Comparison of ENCODE assay signal across 15 cellular contexts in the genomic region with DNA sequence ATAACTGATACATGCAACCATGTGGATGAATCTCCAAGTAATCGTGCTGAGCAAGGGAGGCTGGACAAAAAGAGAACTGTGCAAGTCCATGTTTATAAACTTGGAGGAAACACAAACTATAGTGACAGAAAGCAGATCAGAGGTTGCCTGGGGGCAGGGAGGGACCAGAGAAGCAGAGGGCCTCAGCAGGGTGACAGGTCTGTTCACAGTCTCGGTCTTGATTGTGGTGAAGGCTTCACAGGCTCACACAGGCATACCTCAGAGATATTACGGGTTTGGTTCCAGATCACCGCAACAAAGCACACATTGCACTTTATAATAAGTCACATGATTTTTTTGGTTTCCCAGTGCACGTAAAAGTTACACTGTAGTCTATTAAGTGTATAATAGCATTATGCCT. TPM values are rescaled to one million over a fixed set of nuclear protein-coding genes. Genes with fewer than 3 reads are reported as not detected.
DNase-seq lines count a peak whose midpoint lies in the region; ATAC-seq and TF ChIP-seq lines count a peak whose summit lies in the region.
"Had no signal": no experiment of that assay in that cellular context is flagged by ENCODE, and none has a peak within 500 bp of the region (broad histone marks: within the 10 kb centered on the region; RNA-seq: fewer than 3 reads in every experiment).

No MANE protein-coding gene starts in this region.

- H3K27ac ChIP-seq in foreskin keratinocyte: no peak overlapping the region
- H3K27ac ChIP-seq: PC-9, tibial artery had no signal

- no peak for TF ChIP-seq CTCF in foreskin keratinocyte (conservative IDR thresholded peaks at IDR 0.05)

- H3K4me1 ChIP-seq in foreskin keratinocyte: peaks cover 11% of the 10 kb centered on the region
- H3K4me1 ChIP-seq: HAP-1 had no signal

- ATAC-seq in esophagus mucosa: peak; percentile 59
- peak; percentile 81 for ATAC-seq in stimulated activated naive CD8-positive, alpha-beta T cell treated with anti-CD3 and anti-CD28 coated beads, Interleukin-15, Interleukin-2, amounts not matched to agents 100 U/mL and 50 U/mL, for 24 hours
- no peak for ATAC-seq in foreskin keratinocyte

- peak; percentile 21 for DNase-seq in activated gamma-delta T cell treated with Interleukin-2 at 50 U/mL for 16 hours
- no peak for DNase-seq in activated gamma-delta T cell (lab: John Stamatoyannopoulos, UW)
- DNase-seq in activated T-cell treated with anti-CD3 and anti-CD28 coated beads, Interleukin-2, amount 50 U/mL, for 1 hour: peak; percentile 51
- DNase-seq in stimulated activated naive CD8-positive, alpha-beta T cell treated with anti-CD3 and anti-CD28 coated beads, Interleukin-15, Interleukin-2, amounts not matched to agents 100 U/mL and 50 U/mL, for 24 hours: peak; percentile 23
- DNase-seq in foreskin keratinocyte: no peak
- no peak for DNase-seq in NCI-H1048 (lab: John Stamatoyannopoulos, UW)
- DNase-seq in AML-193 (lab: John Stamatoyannopoulos, UW): no peak
- DNase-seq: endodermal cell, hypothalamus, NCI-H187 treated with DMSO at 0.1 percent for 48 hours, tibial artery had no signal

- no peaks in the 10 kb centered on the region for H3K27me3 ChIP-seq in foreskin keratinocyte
- H3K27me3 ChIP-seq: tibial artery had no signal

RNA-seq across cellular contexts. Expression of a gene that starts 28.5 kb away (rescaled TPM):
- total RNA-seq in esophagus mucosa (37.2 TPM), foreskin keratinocyte (138 and 139 TPM in 2 replicates)
- polyA plus RNA-seq in foreskin keratinocyte: 239 and 257 TPM in 2 replicates

RNA-seq across cellular contexts. Expression of a gene that starts 54.7 kb away (rescaled TPM):
- 47.3 TPM for total RNA-seq in esophagus mucosa
- 33.0 and 40.3 TPM in 2 replicates for total RNA-seq in foreskin keratinocyte
- 27.0 and 33.7 TPM in 2 replicates for polyA plus RNA-seq in foreskin keratinocyte
- total RNA-seq: endodermal cell had no signal

RNA-seq across cellular contexts. Expression of a gene that starts 59.5 kb away (rescaled TPM):
- total RNA-seq in esophagus mucosa (33.4 TPM), foreskin keratinocyte (1.5 and 2.1 TPM in 2 replicates)
- 2.5 and 2.8 TPM in 2 replicates for polyA plus RNA-seq in foreskin keratinocyte
- total RNA-seq: posterior vena cava had no signal

Comparison
In these comparisons a context has a peak if more than half of its experiments do, and no peak if none do; other contexts are left out.
1. DNase-seq: peak in activated gamma-delta T cell treated with Interleukin-2 at 50 U/mL for 16 hours (single experiment), activated T-cell treated with anti-CD3 and anti-CD28 coated beads, Interleukin-2, amount 50 U/mL, for 1 hour (single experiment) and stimulated activated naive CD8-positive, alpha-beta T cell treated with anti-CD3 and anti-CD28 coated beads, Interleukin-15, Interleukin-2, amounts not matched to agents 100 U/mL and 50 U/mL, for 24 hours (single experiment); none in activated gamma-delta T cell (single experiment), foreskin keratinocyte (0 of 2), NCI-H1048 (single experiment) and AML-193 (0 of 2).
2. RNA of a gene that starts 59.5 kb away (total RNA-seq): 33.4 TPM in esophagus mucosa (single experiment); 1.5 to 2.1 TPM in foreskin keratinocyte; every median in the first group is over 10 times any median in the second.